21 cellular contexts compared by ENCODE assay signal in genomic region chr9:316382-316965, GRCh38.
A peak's percentile ranks its signal among the peaks of the same experiment; 100 is the strongest.
DNase-seq lines count a peak whose midpoint lies in the region; ATAC-seq and TF ChIP-seq lines count a peak whose summit lies in the region.
"Had no signal": no experiment of that assay in that cellular context is flagged by ENCODE, and none has a peak within 500 bp of the region (broad histone marks: within the 10 kb centered on the region; RNA-seq: fewer than 3 reads in every experiment).

No MANE protein-coding gene starts in this region.

- DNase-seq in natural killer cell = no peak
- DNase-seq in natural killer cell treated with Interleukin-12 subunit alpha and Interleukin-12 subunit beta and Interleukin-15 and Interleukin-18, amount 100 ng/mL, for 72 hours (ENCODE audit: low spot score) = no peak
- DNase-seq in SK-MEL-5 (ENCODE audit: low read depth, low spot score) = peak; percentile 1
- peak; percentile 14 for DNase-seq in fibroblast of pulmonary artery (ENCODE audit: low read depth)
- DNase-seq in stimulated activated CD4-positive, alpha-beta T cell treated with anti-CD3 and anti-CD28 coated beads, Interleukin-4, amount 100 ng/mL, for 4 hours = no peak
- no peak for DNase-seq in hippocampal formation (lab: John Stamatoyannopoulos, UW)
- no peak for DNase-seq in left ventricle myocardium inferior
- DNase-seq in NCI-H1417 (lab: John Stamatoyannopoulos, UW) = no peak
- DNase-seq: activated CD4-positive, alpha-beta T cell treated with anti-CD3 and anti-CD28 coated beads, Interleukin-2, amount 50 U/mL, for 4 hours; activated naive CD8-positive, alpha-beta T cell treated with anti-CD3 and anti-CD28 coated beads, Interleukin-2, amount 50 U/mL, for 24 hours; activated T-cell treated with anti-CD3 and anti-CD28 coated beads, Interleukin-2, amount 50 U/mL, for 4 hours; effector CD4-positive, alpha-beta T cell; MG63; NCI-H1930; NCI-H526 treated with DMSO at 0.1 percent for 48 hours; nucleus accumbens; right lobe of liver; stimulated activated CD4-positive, alpha-beta T cell treated with anti-CD3 and anti-CD28 coated beads, Interleukin-1b, Interleukin-23, amount 100 ng/mL, for 48 hours; uterus had no signal

- H3K36me3 ChIP-seq in left ventricle myocardium inferior = no peaks in the 10 kb centered on the region
- H3K36me3 ChIP-seq: MG63, uterus had no signal

- H3K4me1 Mint-ChIP-seq in natural killer cell = no peaks in the 10 kb centered on the region
- no peaks in the 10 kb centered on the region for H3K4me1 Mint-ChIP-seq in natural killer cell treated with Interleukin-12 subunit alpha and Interleukin-12 subunit beta and Interleukin-15 and Interleukin-18, amount 100 ng/mL, for 72 hours (ENCODE audit: low read depth in 2 of 2)
- H3K4me1 Mint-ChIP-seq: activated naive CD8-positive, alpha-beta T cell treated with anti-CD3 and anti-CD28 coated beads, Interleukin-2, amount 50 U/mL, for 24 hours had no signal

- TF ChIP-seq CTCF in natural killer cell (IDR thresholded peaks at IDR 0.05) (no peak), fibroblast of pulmonary artery (IDR thresholded peaks at IDR 0.05; ENCODE audit: low read length, missing control alignments) (no peak), left ventricle myocardium inferior (IDR thresholded peaks at IDR 0.05; ENCODE audit: borderline replicate concordance) (no peak)

- H3K27ac Mint-ChIP-seq in natural killer cell = peak overlapping the region; percentile 23 to 42
- peak overlapping the region in 1 of 2 donors; percentile 39 for H3K27ac Mint-ChIP-seq in natural killer cell treated with Interleukin-12 subunit alpha and Interleukin-12 subunit beta and Interleukin-15 and Interleukin-18, amount 100 ng/mL, for 72 hours
- H3K27ac Mint-ChIP-seq: activated naive CD8-positive, alpha-beta T cell treated with anti-CD3 and anti-CD28 coated beads, Interleukin-2, amount 50 U/mL, for 24 hours had no signal

- intact Hi-C loops in natural killer cell (cut with micrococcal nuclease) = no loop called here
- intact Hi-C loops in left ventricle myocardium inferior (cut with micrococcal nuclease) = no loop called here

- H3K36me3 Mint-ChIP-seq in natural killer cell = no peaks in the 10 kb centered on the region
- peaks cover 21% of the 10 kb centered on the region for H3K36me3 Mint-ChIP-seq in natural killer cell treated with Interleukin-12 subunit alpha and Interleukin-12 subunit beta and Interleukin-15 and Interleukin-18, amount 100 ng/mL, for 72 hours

- H3K4me3 Mint-ChIP-seq in natural killer cell = no peak overlapping the region
- no peak overlapping the region for H3K4me3 Mint-ChIP-seq in natural killer cell treated with Interleukin-12 subunit alpha and Interleukin-12 subunit beta and Interleukin-15 and Interleukin-18, amount 100 ng/mL, for 72 hours
- H3K4me3 Mint-ChIP-seq: activated naive CD8-positive, alpha-beta T cell treated with anti-CD3 and anti-CD28 coated beads, Interleukin-2, amount 50 U/mL, for 24 hours; activated T-cell treated with anti-CD3 and anti-CD28 coated beads, Interleukin-2, amount 50 U/mL, for 4 hours had no signal

- no peaks in the 10 kb centered on the region for H3K9me3 ChIP-seq in left ventricle myocardium inferior (replicated peaks)
- H3K9me3 ChIP-seq: MG63, right lobe of liver, uterus had no signal

- in situ Hi-C loops in SK-MEL-5 (cut with HindIII; ENCODE audit: low pct_unique_long_range_greater_than_20kb, low sequenced_read_pairs) = no loop called here

- peaks cover 11% of the 10 kb centered on the region for H3K27me3 ChIP-seq in left ventricle myocardium inferior (ENCODE audit: low read depth)
- H3K27me3 ChIP-seq: MG63, right lobe of liver, uterus had no signal

- no peak for ATAC-seq in natural killer cell
- ATAC-seq in natural killer cell treated with Interleukin-12 subunit alpha and Interleukin-12 subunit beta and Interleukin-15 and Interleukin-18, amount 100 ng/mL, for 72 hours = no peak
- ATAC-seq: activated naive CD8-positive, alpha-beta T cell treated with anti-CD3 and anti-CD28 coated beads, Interleukin-2, amount 50 U/mL, for 24 hours; activated T-cell treated with anti-CD3 and anti-CD28 coated beads, Interleukin-2, amount 50 U/mL, for 4 hours; Panc1; right lobe of liver had no signal

- H3K4me3 ChIP-seq in fibroblast of pulmonary artery (replicated peaks; ENCODE audit: low read depth, low read length) = no peak overlapping the region
- H3K4me3 ChIP-seq in left ventricle myocardium inferior = no peak overlapping the region
- H3K4me3 ChIP-seq: MG63, right lobe of liver, SK-N-MC, uterus had no signal

- no peak overlapping the region for H3K27ac ChIP-seq in left ventricle myocardium inferior (replicated peaks)
- H3K27ac ChIP-seq: right lobe of liver, SK-N-MC, uterus had no signal

- H3K27me3 Mint-ChIP-seq in natural killer cell (ENCODE audit: low read depth in 2 of 2) = no peaks in the 10 kb centered on the region
- H3K27me3 Mint-ChIP-seq in natural killer cell treated with Interleukin-12 subunit alpha and Interleukin-12 subunit beta and Interleukin-15 and Interleukin-18, amount 100 ng/mL, for 72 hours = no peaks in the 10 kb centered on the region
- H3K27me3 Mint-ChIP-seq: activated naive CD8-positive, alpha-beta T cell treated with anti-CD3 and anti-CD28 coated beads, Interleukin-2, amount 50 U/mL, for 24 hours had no signal

- no peaks in the 10 kb centered on the region for H3K4me1 ChIP-seq in left ventricle myocardium inferior
- H3K4me1 ChIP-seq: right lobe of liver, uterus had no signal

- no peaks in the 10 kb centered on the region for H3K9me3 Mint-ChIP-seq in natural killer cell
- H3K9me3 Mint-ChIP-seq in natural killer cell treated with Interleukin-12 subunit alpha and Interleukin-12 subunit beta and Interleukin-15 and Interleukin-18, amount 100 ng/mL, for 72 hours = no peaks in the 10 kb centered on the region
- H3K9me3 Mint-ChIP-seq: activated naive CD8-positive, alpha-beta T cell treated with anti-CD3 and anti-CD28 coated beads, Interleukin-2, amount 50 U/mL, for 24 hours; activated T-cell treated with anti-CD3 and anti-CD28 coated beads, Interleukin-2, amount 50 U/mL, for 4 hours had no signal

Comparison
In these comparisons a context has a peak if more than half of its experiments do, and no peak if none do; other contexts are left out.
1. DNase-seq: peak in SK-MEL-5 (single experiment) and fibroblast of pulmonary artery (single experiment); none in natural killer cell (single experiment), natural killer cell treated with Interleukin-12 subunit alpha and Interleukin-12 subunit beta and Interleukin-15 and Interleukin-18, amount 100 ng/mL, for 72 hours (single experiment), stimulated activated CD4-positive, alpha-beta T cell treated with anti-CD3 and anti-CD28 coated beads, Interleukin-4, amount 100 ng/mL, for 4 hours (0 of 2), hippocampal formation (0 of 2), left ventricle myocardium inferior (single experiment) and NCI-H1417 (0 of 3).